ENCODE assay signal across 10 cellular contexts in genomic region chr11:64237484-64237951, GRCh38. TPM values are rescaled to one million over a fixed set of nuclear protein-coding genes. Genes with fewer than 3 reads are reported as not detected.
DNase-seq lines count a peak whose midpoint lies in the region; ATAC-seq, FAIRE-seq and TF ChIP-seq lines count a peak whose summit lies in the region.
"Had no signal": no experiment of that assay in that cellular context is flagged by ENCODE, and none has a peak within 500 bp of the region (broad histone marks: within the 10 kb centered on the region; RNA-seq: fewer than 3 reads in every experiment).

No MANE protein-coding gene starts in this region.

- no peaks in the 10 kb centered on the region for H3K27me3 ChIP-seq in CD8-positive, alpha-beta memory T cell (ENCODE audit: insufficient read depth, low read length, poor library complexity, severe bottlenecking)
- H3K27me3 ChIP-seq in astrocyte (ENCODE audit: insufficient read depth, low read length) (no peaks in the 10 kb centered on the region), BE2C (no peaks in the 10 kb centered on the region)

- peaks cover 16% of the 10 kb centered on the region for H3K79me2 ChIP-seq in astrocyte (ENCODE audit: insufficient read depth, low read length)

- no peak for TF ChIP-seq CTCF in astrocyte (IDR thresholded peaks at IDR 0.05; ENCODE audit: insufficient read depth, low read depth, low read length)
- TF ChIP-seq CTCF in BE2C (IDR thresholded peaks at IDR 0.05; ENCODE audit: low read depth, low read length), result no peak

- peaks cover 21 to 54% (median 27%) of the 10 kb centered on the region in 3 donors for H3K4me1 Mint-ChIP-seq in CD8-positive, alpha-beta memory T cell
- H3K4me1 Mint-ChIP-seq in astrocyte (ENCODE audit: low read depth, unreplicated experiment), result peaks cover 4% of the 10 kb centered on the region
- peaks cover 38 to 65% (median 63%) of the 10 kb centered on the region in 3 donors for H3K4me1 Mint-ChIP-seq in naive B cell

- no peak overlapping the region for H3K4me2 ChIP-seq in astrocyte (ENCODE audit: low read length)

- H3K4me1 ChIP-seq in CD8-positive, alpha-beta memory T cell (ENCODE audit: insufficient read depth, low read length), result peaks cover 35% of the 10 kb centered on the region
- H3K4me1 ChIP-seq in astrocyte (ENCODE audit: insufficient read depth, low read length), result peaks cover 22% of the 10 kb centered on the region
- H3K4me1 ChIP-seq in BE2C, result peaks cover 4% of the 10 kb centered on the region

- peak overlapping the region in 2 of 7 donors; percentile 23 to 84 for H3K4me3 Mint-ChIP-seq in CD8-positive, alpha-beta memory T cell
- H3K4me3 Mint-ChIP-seq in astrocyte (ENCODE audit: unreplicated experiment) (peak overlapping the region; percentile 45), naive B cell (peak overlapping the region in 3 of 8 donors; percentile 55 to 91 (median 64))

- no peak overlapping the region for H3K27ac ChIP-seq in CD8-positive, alpha-beta memory T cell (ENCODE audit: low read depth, low read length)
- no peak overlapping the region for H3K27ac ChIP-seq in astrocyte (ENCODE audit: low read depth, low read length)

- peaks cover 0 to 2% of the 10 kb centered on the region in 2 donors for H3K27me3 Mint-ChIP-seq in CD8-positive, alpha-beta memory T cell
- no peaks in the 10 kb centered on the region for H3K27me3 Mint-ChIP-seq in astrocyte (ENCODE audit: low read depth, unreplicated experiment)
- H3K27me3 Mint-ChIP-seq in naive B cell, result no peaks in the 10 kb centered on the region

- H2AFZ ChIP-seq in astrocyte (ENCODE audit: low read depth, low read length), result no peak overlapping the region

- no peaks in the 10 kb centered on the region for H3K9me3 ChIP-seq in CD8-positive, alpha-beta memory T cell (ENCODE audit: low read length)
- no peaks in the 10 kb centered on the region for H3K9me3 ChIP-seq in astrocyte (ENCODE audit: insufficient read depth, low read depth, low read length)
- no peaks in the 10 kb centered on the region for H3K9me3 ChIP-seq in BE2C

- CTCF ChIA-PET in CD8-positive, alpha-beta memory T cell (lab: Charles Lee), result interaction anchor here (1.0 to 1.9 kb wide), 3 partner anchors 9 to 52 kb away, joined by 3 to 6 read pairs (median 3); partner anchors contain the start of genes PPP1R14B and STIP1

- H3K9me3 Mint-ChIP-seq in CD8-positive, alpha-beta memory T cell, result no peaks in the 10 kb centered on the region
- H3K9me3 Mint-ChIP-seq in astrocyte (ENCODE audit: unreplicated experiment) (no peaks in the 10 kb centered on the region), naive B cell (no peaks in the 10 kb centered on the region)

- POLR2A ChIA-PET in CD8-positive, alpha-beta memory T cell (lab: Charles Lee), result interaction anchor here (1.3 kb wide), 1 partner anchor 32 kb away, joined by 3 read pairs; no protein-coding TSS in a partner anchor

- H3K36me3 Mint-ChIP-seq in CD8-positive, alpha-beta memory T cell, result peaks cover 0 to 30% (median 0%) of the 10 kb centered on the region in 3 donors
- no peaks in the 10 kb centered on the region for H3K36me3 Mint-ChIP-seq in astrocyte (ENCODE audit: low read depth, unreplicated experiment)
- H3K36me3 Mint-ChIP-seq in naive B cell, result no peaks in the 10 kb centered on the region

- H3K4me3 ChIP-seq in CD8-positive, alpha-beta memory T cell (ENCODE audit: low read length), result no peak overlapping the region
- H3K4me3 ChIP-seq in astrocyte (ENCODE audit: insufficient read depth, low read depth, low read length) (no peak overlapping the region), BE2C (ENCODE audit: low read depth, low read length) (no peak overlapping the region)

- peak in 1 of 5 donors; percentile 44 for DNase-seq in CD8-positive, alpha-beta memory T cell
- DNase-seq in NCI-H146 (lab: John Stamatoyannopoulos, UW) (peak; percentile 96), astrocyte (ENCODE audit: low read depth) (no peak), naive B cell (no peak), BE2C (no peak), AG20443 (ENCODE audit: low spot score) (no peak)
- DNase-seq in stimulated activated CD4-positive, alpha-beta T cell treated with anti-CD3 and anti-CD28 coated beads, Interleukin-4, amount 100 ng/mL, for 4 hours, result no peak
- DNase-seq: activated effector memory CD4-positive, alpha-beta T cell treated with anti-CD3 and anti-CD28 coated beads, Interleukin-2, amount 50 U/mL, for 16 hours; MV-4-11 had no signal

- peak overlapping the region in 5 of 8 donors; percentile 47 to 100 (median 77) for H3K27ac Mint-ChIP-seq in CD8-positive, alpha-beta memory T cell
- no peak overlapping the region for H3K27ac Mint-ChIP-seq in astrocyte (ENCODE audit: unreplicated experiment)
- peak overlapping the region in 5 of 6 donors; percentile 32 to 99 (median 54) for H3K27ac Mint-ChIP-seq in naive B cell

- no peaks in the 10 kb centered on the region for H3K36me3 ChIP-seq in CD8-positive, alpha-beta memory T cell (ENCODE audit: insufficient read depth, low read length)
- H3K36me3 ChIP-seq in astrocyte (ENCODE audit: insufficient read depth, low read length) (peaks cover 11% of the 10 kb centered on the region), BE2C (no peaks in the 10 kb centered on the region)

- ATAC-seq in naive B cell (ENCODE audit: low read depth in 2 of 2) (no peak), HG02840 (IDR thresholded peaks at IDR 0.05; ENCODE audit: low FRiP score, unreplicated experiment) (no peak)

- no peak overlapping the region for H3K9ac ChIP-seq in astrocyte (ENCODE audit: low read length)

- FAIRE-seq in astrocyte (lab: Jason Lieb, UNC), result no peak

- peaks cover 11% of the 10 kb centered on the region for H4K20me1 ChIP-seq in astrocyte (ENCODE audit: insufficient read depth, low read length)

RNA-seq across cellular contexts. Expression of gene VEGFB, which starts 3.1 kb away (rescaled TPM):
- 10 to 100 TPM; 71.9 to 77.0 TPM for total RNA-seq in CD8-positive, alpha-beta memory T cell
- 19.0 TPM for polyA plus RNA-seq in CD8-positive, alpha-beta memory T cell
- 30.4 and 36.8 TPM in 2 replicates for total RNA-seq in astrocyte
- 10 to 100 TPM; 10.9 to 33.7 (median 28.1) TPM for polyA plus RNA-seq in naive B cell (ENCODE audit: low read depth in 6 of 6)
- 31.4 TPM for polyA plus RNA-seq in BE2C (2012; ENCODE audit: insufficient read depth, insufficient read length, low read depth)

RNA-seq across cellular contexts. Expression of gene FKBP2, which starts 3.4 kb away (rescaled TPM):
- total RNA-seq in CD8-positive, alpha-beta memory T cell, result 10 to 100 TPM; 27.9 to 28.4 TPM
- 124 TPM for polyA plus RNA-seq in CD8-positive, alpha-beta memory T cell
- 41.5 and 45.6 TPM in 2 replicates for total RNA-seq in astrocyte
- 10 to 100 TPM; 65.3 to 94.8 (median 79.8) TPM for polyA plus RNA-seq in naive B cell (ENCODE audit: low read depth in 6 of 6)
- 110 TPM for polyA plus RNA-seq in BE2C (2012; ENCODE audit: insufficient read depth, insufficient read length, low read depth)

RNA-seq across cellular contexts. Expression of gene DNAJC4, which starts 7.2 kb away (rescaled TPM):
- 10 to 100 TPM; 25.5 to 26.4 TPM for total RNA-seq in CD8-positive, alpha-beta memory T cell
- polyA plus RNA-seq in CD8-positive, alpha-beta memory T cell, result 28.7 TPM
- 23.8 and 25.7 TPM in 2 replicates for total RNA-seq in astrocyte
- 10 to 100 TPM; 41.9 to 66.6 (median 50.5) TPM for polyA plus RNA-seq in naive B cell (ENCODE audit: low read depth in 6 of 6)
- 20.3 TPM for polyA plus RNA-seq in BE2C (2012; ENCODE audit: insufficient read depth, insufficient read length, low read depth)

RNA-seq across cellular contexts. Expression of gene PPP1R14B, which starts 9.2 kb away (rescaled TPM):
- 100 to 1,000 TPM; 365 to 381 TPM for total RNA-seq in CD8-positive, alpha-beta memory T cell
- 57.3 TPM for polyA plus RNA-seq in CD8-positive, alpha-beta memory T cell
- total RNA-seq in astrocyte, result 338 and 370 TPM in 2 replicates
- 10 to 100 TPM; 21.2 to 49.9 (median 40.3) TPM for polyA plus RNA-seq in naive B cell (ENCODE audit: low read depth in 6 of 6)
- 310 TPM for polyA plus RNA-seq in BE2C (2012; ENCODE audit: insufficient read depth, insufficient read length, low read depth)

RNA-seq across cellular contexts. Expression of gene NUDT22, which starts 11.4 kb away (rescaled TPM):
- 10 to 100 TPM; 75.3 to 78.6 TPM for total RNA-seq in CD8-positive, alpha-beta memory T cell
- 51.6 TPM for polyA plus RNA-seq in CD8-positive, alpha-beta memory T cell
- 40.2 and 40.7 TPM in 2 replicates for total RNA-seq in astrocyte
- 10 to 100 TPM; 43.6 to 96.6 (median 62.6) TPM for polyA plus RNA-seq in naive B cell (ENCODE audit: low read depth in 6 of 6)
- polyA plus RNA-seq in BE2C (2012; ENCODE audit: insufficient read depth, insufficient read length, low read depth), result 43.8 TPM
